Comparison of ENCODE assay signal across 1 cellular context in the genomic region with DNA sequence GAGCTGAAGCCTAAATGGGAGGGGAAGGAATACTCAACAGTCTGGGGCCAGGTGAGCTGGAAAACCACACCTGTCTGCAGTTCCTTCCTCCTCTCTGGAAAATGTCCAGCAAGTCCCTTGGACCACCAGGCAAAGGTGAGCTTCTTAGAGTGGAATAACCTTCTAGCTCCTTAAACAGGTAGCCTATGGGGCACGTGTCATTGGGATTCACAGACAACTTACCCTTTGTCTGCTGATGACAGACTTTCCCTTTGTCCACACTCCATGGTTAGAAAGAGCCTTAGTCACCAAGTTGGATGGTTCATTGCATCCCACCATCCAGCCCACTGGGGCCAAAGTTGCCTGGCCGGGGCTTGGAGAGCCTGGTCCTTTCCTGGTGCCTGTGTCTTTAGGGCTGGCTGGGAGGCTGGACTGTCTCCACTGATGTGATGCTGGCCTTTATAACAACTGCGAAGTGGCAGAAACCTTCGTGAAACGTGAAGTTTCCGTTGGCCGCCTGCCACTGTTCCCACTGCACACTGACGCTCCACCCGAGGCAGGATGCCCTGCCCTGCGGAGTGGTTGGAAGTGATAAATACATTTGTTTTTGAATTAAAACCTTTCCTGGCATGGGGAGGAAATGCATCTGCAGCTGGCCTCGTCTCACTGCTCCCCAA.
A peak's percentile ranks its signal among the peaks of the same experiment; 100 is the strongest.
TF ChIP-seq lines count a peak whose summit lies in the region.

No MANE protein-coding gene starts in this region.

TF ChIP-seq in HepG2, 621 proteins besides CTCF, POLR2A, EP300 and RAD21 (continued from another document):
- TF ChIP-seq, protein P1, sequence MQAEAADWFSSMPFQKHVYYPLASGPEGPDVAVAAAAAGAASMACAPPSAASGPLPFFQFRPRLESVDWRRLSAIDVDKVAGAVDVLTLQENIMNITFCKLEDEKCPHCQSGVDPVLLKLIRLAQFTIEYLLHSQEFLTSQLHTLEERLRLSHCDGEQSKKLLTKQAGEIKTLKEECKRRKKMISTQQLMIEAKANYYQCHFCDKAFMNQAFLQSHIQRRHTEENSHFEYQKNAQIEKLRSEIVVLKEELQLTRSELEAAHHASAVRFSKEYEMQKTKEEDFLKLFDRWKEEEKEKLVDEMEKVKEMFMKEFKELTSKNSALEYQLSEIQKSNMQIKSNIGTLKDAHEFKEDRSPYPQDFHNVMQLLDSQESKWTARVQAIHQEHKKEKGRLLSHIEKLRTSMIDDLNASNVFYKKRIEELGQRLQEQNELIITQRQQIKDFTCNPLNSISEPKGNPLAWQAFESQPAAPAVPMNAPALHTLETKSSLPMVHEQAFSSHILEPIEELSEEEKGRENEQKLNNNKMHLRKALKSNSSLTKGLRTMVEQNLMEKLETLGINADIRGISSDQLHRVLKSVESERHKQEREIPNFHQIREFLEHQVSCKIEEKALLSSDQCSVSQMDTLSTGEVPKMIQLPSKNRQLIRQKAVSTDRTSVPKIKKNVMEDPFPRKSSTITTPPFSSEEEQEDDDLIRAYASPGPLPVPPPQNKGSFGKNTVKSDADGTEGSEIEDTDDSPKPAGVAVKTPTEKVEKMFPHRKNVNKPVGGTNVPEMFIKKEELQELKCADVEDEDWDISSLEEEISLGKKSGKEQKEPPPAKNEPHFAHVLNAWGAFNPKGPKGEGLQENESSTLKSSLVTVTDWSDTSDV (CRISPR knock-in tag; IDR thresholded peaks at IDR 0.05) = no peak
- TF ChIP-seq, protein P2, sequence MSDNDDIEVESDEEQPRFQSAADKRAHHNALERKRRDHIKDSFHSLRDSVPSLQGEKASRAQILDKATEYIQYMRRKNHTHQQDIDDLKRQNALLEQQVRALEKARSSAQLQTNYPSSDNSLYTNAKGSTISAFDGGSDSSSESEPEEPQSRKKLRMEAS (IDR thresholded peaks at IDR 0.05) = 0 out of 2 replicates have a peak, but pooled peaks have one; percentile 1
- TF ChIP-seq KMT2A (CRISPR knock-in tag; IDR thresholded peaks at IDR 0.05) (0 out of 2 replicates have a peak, but pooled peaks have one; percentile 12), HES4 (CRISPR knock-in tag; IDR thresholded peaks at IDR 0.05; ENCODE audit: borderline replicate concordance) (no peak), ZNF543 (CRISPR knock-in tag; IDR thresholded peaks at IDR 0.05) (0 out of 2 replicates have a peak, but pooled peaks have one; percentile 31), BHLHE40 (IDR thresholded peaks at IDR 0.05; ENCODE audit: low read length) (peak; percentile 51), ZNF557 (CRISPR knock-in tag; IDR thresholded peaks at IDR 0.05) (no peak), TCF7L2 (IDR thresholded peaks at IDR 0.05; ENCODE audit: low read depth, low read length) (0 out of 2 replicates have a peak, but pooled peaks have one; percentile 11), ZNF710 (CRISPR knock-in tag; IDR thresholded peaks at IDR 0.05; ENCODE audit: borderline replicate concordance) (0 out of 2 replicates have a peak, but pooled peaks have one; percentile 18), THAP11 (CRISPR knock-in tag; IDR thresholded peaks at IDR 0.05) (no peak)
- TF ChIP-seq, protein P3, sequence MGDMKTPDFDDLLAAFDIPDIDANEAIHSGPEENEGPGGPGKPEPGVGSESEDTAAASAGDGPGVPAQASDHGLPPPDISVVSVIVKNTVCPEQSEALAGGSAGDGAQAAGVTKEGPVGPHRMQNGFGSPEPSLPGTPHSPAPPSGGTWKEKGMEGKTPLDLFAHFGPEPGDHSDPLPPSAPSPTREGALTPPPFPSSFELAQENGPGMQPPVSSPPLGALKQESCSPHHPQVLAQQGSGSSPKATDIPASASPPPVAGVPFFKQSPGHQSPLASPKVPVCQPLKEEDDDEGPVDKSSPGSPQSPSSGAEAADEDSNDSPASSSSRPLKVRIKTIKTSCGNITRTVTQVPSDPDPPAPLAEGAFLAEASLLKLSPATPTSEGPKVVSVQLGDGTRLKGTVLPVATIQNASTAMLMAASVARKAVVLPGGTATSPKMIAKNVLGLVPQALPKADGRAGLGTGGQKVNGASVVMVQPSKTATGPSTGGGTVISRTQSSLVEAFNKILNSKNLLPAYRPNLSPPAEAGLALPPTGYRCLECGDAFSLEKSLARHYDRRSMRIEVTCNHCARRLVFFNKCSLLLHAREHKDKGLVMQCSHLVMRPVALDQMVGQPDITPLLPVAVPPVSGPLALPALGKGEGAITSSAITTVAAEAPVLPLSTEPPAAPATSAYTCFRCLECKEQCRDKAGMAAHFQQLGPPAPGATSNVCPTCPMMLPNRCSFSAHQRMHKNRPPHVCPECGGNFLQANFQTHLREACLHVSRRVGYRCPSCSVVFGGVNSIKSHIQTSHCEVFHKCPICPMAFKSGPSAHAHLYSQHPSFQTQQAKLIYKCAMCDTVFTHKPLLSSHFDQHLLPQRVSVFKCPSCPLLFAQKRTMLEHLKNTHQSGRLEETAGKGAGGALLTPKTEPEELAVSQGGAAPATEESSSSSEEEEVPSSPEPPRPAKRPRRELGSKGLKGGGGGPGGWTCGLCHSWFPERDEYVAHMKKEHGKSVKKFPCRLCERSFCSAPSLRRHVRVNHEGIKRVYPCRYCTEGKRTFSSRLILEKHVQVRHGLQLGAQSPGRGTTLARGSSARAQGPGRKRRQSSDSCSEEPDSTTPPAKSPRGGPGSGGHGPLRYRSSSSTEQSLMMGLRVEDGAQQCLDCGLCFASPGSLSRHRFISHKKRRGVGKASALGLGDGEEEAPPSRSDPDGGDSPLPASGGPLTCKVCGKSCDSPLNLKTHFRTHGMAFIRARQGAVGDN (CRISPR knock-in tag; IDR thresholded peaks at IDR 0.05) = peak; percentile 58; the same call in 1 of the 2 replicates
- TF ChIP-seq, protein P4, sequence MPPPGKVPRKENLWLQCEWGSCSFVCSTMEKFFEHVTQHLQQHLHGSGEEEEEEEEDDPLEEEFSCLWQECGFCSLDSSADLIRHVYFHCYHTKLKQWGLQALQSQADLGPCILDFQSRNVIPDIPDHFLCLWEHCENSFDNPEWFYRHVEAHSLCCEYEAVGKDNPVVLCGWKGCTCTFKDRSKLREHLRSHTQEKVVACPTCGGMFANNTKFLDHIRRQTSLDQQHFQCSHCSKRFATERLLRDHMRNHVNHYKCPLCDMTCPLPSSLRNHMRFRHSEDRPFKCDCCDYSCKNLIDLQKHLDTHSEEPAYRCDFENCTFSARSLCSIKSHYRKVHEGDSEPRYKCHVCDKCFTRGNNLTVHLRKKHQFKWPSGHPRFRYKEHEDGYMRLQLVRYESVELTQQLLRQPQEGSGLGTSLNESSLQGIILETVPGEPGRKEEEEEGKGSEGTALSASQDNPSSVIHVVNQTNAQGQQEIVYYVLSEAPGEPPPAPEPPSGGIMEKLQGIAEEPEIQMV (CRISPR knock-in tag; IDR thresholded peaks at IDR 0.05; ENCODE audit: low read depth) = 0 out of 2 replicates have a peak, but pooled peaks have one; percentile 14
